ENCODE assay signal across 9 cellular contexts in genomic region chr15:40274350-40275274, GRCh38. TPM values are rescaled to one million over a fixed set of nuclear protein-coding genes. Genes with fewer than 3 reads are reported as not detected.
A peak's percentile ranks its signal among the peaks of the same experiment; 100 is the strongest.
DNase-seq lines count a peak whose midpoint lies in the region; ATAC-seq and TF ChIP-seq lines count a peak whose summit lies in the region.
"Had no signal": no experiment of that assay in that cellular context is flagged by ENCODE, and none has a peak within 500 bp of the region (broad histone marks: within the 10 kb centered on the region; RNA-seq: fewer than 3 reads in every experiment).

No MANE protein-coding gene starts in this region.

- H3K36me3 Mint-ChIP-seq in activated T-cell treated with anti-CD3 and anti-CD28 coated beads, Interleukin-2, amount 50 U/mL, for 4 hours (ENCODE audit: insufficient read depth): no peaks in the 10 kb centered on the region
- H3K36me3 Mint-ChIP-seq in nephron progenitor cell (ENCODE audit: low read depth): no peaks in the 10 kb centered on the region

- no peak overlapping the region for H3K4me2 ChIP-seq in DOHH2 (ENCODE audit: low read length)
- H3K4me2 ChIP-seq in IMR-90 (ENCODE audit: low read depth, low read length): no peak overlapping the region

- BruUV-seq in IMR-90 (replicated peaks; lab: Mats Ljungman, UMichigan) (no TSS peak), Panc1 (replicated peaks; lab: Mats Ljungman, UMichigan) (no TSS peak)

- H3K9ac ChIP-seq in IMR-90 (ENCODE audit: low read depth, low read length): no peak overlapping the region

- H3K23ac ChIP-seq in IMR-90 (ENCODE audit: low read depth, low read length): no peak overlapping the region

- no peaks in the 10 kb centered on the region for H3K4me1 Mint-ChIP-seq in activated T-cell treated with anti-CD3 and anti-CD28 coated beads, Interleukin-2, amount 50 U/mL, for 4 hours (ENCODE audit: low read depth)
- peaks cover 58% of the 10 kb centered on the region for H3K4me1 Mint-ChIP-seq in nephron progenitor cell

- no peak overlapping the region; a peak in 1 of 4 replicates for H4K8ac ChIP-seq in IMR-90 (ENCODE audit: low read depth in 2 of 2, low read length in 2 of 2)

- WGBS in IMR-90 (ENCODE audit: extremely low coverage in 2 of 2, insufficient read length in 1 of 2), 2 experiments: 75% methylated on average over 9 of the region's 26 CpGs; no CpG with 5 or more reads in 1 of the 2 experiments
- WGBS in esophagus squamous epithelium, 2 donors: 19 to 20% methylated on average over 4 to 16 of the region's 26 CpGs

- TF ChIP-seq RAD21 in IMR-90 (IDR thresholded peaks at IDR 0.05; ENCODE audit: low read length): peak; percentile 98

- no peak overlapping the region for H2BK120ac ChIP-seq in IMR-90 (ENCODE audit: low read depth, low read length)

- H2BK5ac ChIP-seq in IMR-90 (ENCODE audit: low read depth, low read length, poor library complexity, severe bottlenecking): no peak overlapping the region

- no peaks in the 10 kb centered on the region for H3F3A ChIP-seq in DOHH2 (ENCODE audit: control insufficient read depth, insufficient read depth)

- H3K27me3 ChIP-seq in DOHH2 (ENCODE audit: control insufficient read depth, low read length): peaks cover 27% of the 10 kb centered on the region
- peaks cover 21% of the 10 kb centered on the region for H3K27me3 ChIP-seq in IMR-90 (ENCODE audit: control insufficient read depth, insufficient read depth, low read length)
- H3K27me3 ChIP-seq in Panc1 (ENCODE audit: control insufficient read depth, insufficient read depth, low read length): no peaks in the 10 kb centered on the region
- peaks cover 0 to 22% (median 2%) of the 10 kb centered on the region in 4 donors for H3K27me3 ChIP-seq in esophagus squamous epithelium

- H3K36me3 ChIP-seq in DOHH2 (ENCODE audit: control insufficient read depth, low read length): no peaks in the 10 kb centered on the region
- no peaks in the 10 kb centered on the region for H3K36me3 ChIP-seq in IMR-90 (ENCODE audit: control insufficient read depth, insufficient read depth, low read length)
- H3K36me3 ChIP-seq in Panc1 (ENCODE audit: control insufficient read depth, insufficient read depth, low read length): no peaks in the 10 kb centered on the region
- peaks cover 8 to 78% (median 9%) of the 10 kb centered on the region in 3 donors for H3K36me3 ChIP-seq in esophagus squamous epithelium

- no peak overlapping the region for H3K56ac ChIP-seq in IMR-90 (ENCODE audit: extremely low read depth, insufficient read depth, low read length)

- H3K27ac Mint-ChIP-seq in nephron progenitor cell: no peak overlapping the region

- DNase-seq in IMR-90 (peak; percentile 78), Panc1 (ENCODE audit: low read depth, low spot score) (peak; percentile 80), esophagus squamous epithelium (lab: John Stamatoyannopoulos, UW) (peak; percentile 42), nephron progenitor cell (peak; percentile 88)
- DNase-seq in activated T-cell treated with anti-CD3 and anti-CD28 coated beads, Interleukin-2, amount 50 U/mL, for 4 hours: peak; percentile 87
- DNase-seq in stimulated activated naive CD4-positive, alpha-beta T cell (lab: John Stamatoyannopoulos, UW): peak; percentile 62 to 90 (median 81)

- H3K27ac ChIP-seq in DOHH2 (ENCODE audit: low read depth, low read length) (no peak overlapping the region), IMR-90 (ENCODE audit: insufficient read depth, low read length) (no peak overlapping the region), Panc1 (ENCODE audit: low read length) (no peak overlapping the region), esophagus squamous epithelium (no peak overlapping the region)

- in situ Hi-C loops in IMR-90 (cut with MboI; ENCODE audit: low sequenced_read_pairs): loop anchor here (5.0 kb wide), 3 partner anchors 57 to 227 kb away; no protein-coding TSS in a partner anchor
- in situ Hi-C loops in Panc1 (cut with HindIII; ENCODE audit: low pct_unique_long_range_greater_than_20kb, low sequenced_read_pairs): no loop called here

- peak overlapping the region; percentile 75; the same call in 1 of the 2 replicates for H2AK5ac ChIP-seq in IMR-90 (ENCODE audit: low read depth, low read length)

- H3K9me3 ChIP-seq in DOHH2 (ENCODE audit: control insufficient read depth, insufficient read depth, low read length) (no peaks in the 10 kb centered on the region), IMR-90 (ENCODE audit: control insufficient read depth, insufficient read depth, low read length) (no peaks in the 10 kb centered on the region), Panc1 (ENCODE audit: control insufficient read depth, insufficient read depth, low read depth, low read length) (no peaks in the 10 kb centered on the region), esophagus squamous epithelium (no peaks in the 10 kb centered on the region)

- H4K91ac ChIP-seq in IMR-90 (ENCODE audit: insufficient read depth, low read depth, low read length): no peak overlapping the region

- peak overlapping the region; percentile 76 for H2AFZ ChIP-seq in IMR-90 (replicated peaks; ENCODE audit: low read length, poor library complexity)

- H2BK20ac ChIP-seq in IMR-90 (ENCODE audit: low read depth, low read length): no peak overlapping the region

- H2BK15ac ChIP-seq in IMR-90 (ENCODE audit: low read depth, low read length): no peak overlapping the region

- no peaks in the 10 kb centered on the region for H3K9me3 Mint-ChIP-seq in activated T-cell treated with anti-CD3 and anti-CD28 coated beads, Interleukin-2, amount 50 U/mL, for 4 hours
- no peaks in the 10 kb centered on the region for H3K9me3 Mint-ChIP-seq in nephron progenitor cell

- no peak overlapping the region for H4K5ac ChIP-seq in IMR-90 (ENCODE audit: low read depth, low read length)

- H3K4me3 Mint-ChIP-seq in activated T-cell treated with anti-CD3 and anti-CD28 coated beads, Interleukin-2, amount 50 U/mL, for 4 hours: no peak overlapping the region
- no peak overlapping the region for H3K4me3 Mint-ChIP-seq in nephron progenitor cell

- ATAC-seq in IMR-90 (ENCODE audit: low read depth) (peak; percentile 86), Panc1 (peak; percentile 46), GM21360 (IDR thresholded peaks at IDR 0.05; ENCODE audit: unreplicated experiment) (no peak)
- ATAC-seq in activated T-cell treated with anti-CD3 and anti-CD28 coated beads, Interleukin-2, amount 50 U/mL, for 4 hours: peak; percentile 62 to 82

- H3K9me2 ChIP-seq in DOHH2 (replicated peaks; ENCODE audit: control insufficient read depth, low read length): no peaks in the 10 kb centered on the region

- no peaks in the 10 kb centered on the region for H3K79me2 ChIP-seq in DOHH2 (ENCODE audit: control insufficient read depth, low read length)

- no peaks in the 10 kb centered on the region for H3K9me1 ChIP-seq in IMR-90 (ENCODE audit: insufficient read depth, low read length)

- H2AK9ac ChIP-seq in IMR-90 (replicated peaks; ENCODE audit: low read depth, low read length, poor library complexity): peak overlapping the region; percentile 92

- TF ChIP-seq CTCF in DOHH2 (IDR thresholded peaks at IDR 0.05; ENCODE audit: low read depth, low read length, poor library complexity, severe bottlenecking) (peak; percentile 100), IMR-90 (conservative IDR thresholded peaks at IDR 0.05; ENCODE audit: low read depth, low read length) (peak; percentile 100; the same call in 1 of the 2 replicates), Panc1 (IDR thresholded peaks at IDR 0.05) (peak; percentile 100), esophagus squamous epithelium (IDR thresholded peaks at IDR 0.05) (peak; percentile 99 to 100 (median 100)), nephron progenitor cell (IDR thresholded peaks at IDR 0.05) (peak; percentile 100)

- dilution Hi-C loops in IMR-90 (cut with HindIII; ENCODE audit: low sequenced_read_pairs, unreplicated experiment): no loop called here

- peaks cover 25% of the 10 kb centered on the region for H3K4me1 ChIP-seq in DOHH2 (ENCODE audit: control insufficient read depth, low read length)
- H3K4me1 ChIP-seq in IMR-90 (ENCODE audit: control insufficient read depth, insufficient read depth, low read length): no peaks in the 10 kb centered on the region
- H3K4me1 ChIP-seq in Panc1 (ENCODE audit: control insufficient read depth, insufficient read depth, low read length): no peaks in the 10 kb centered on the region
- peaks cover 2 to 19% (median 3%) of the 10 kb centered on the region in 3 donors for H3K4me1 ChIP-seq in esophagus squamous epithelium

- no peak overlapping the region for H3K18ac ChIP-seq in IMR-90 (ENCODE audit: low read depth, low read length)

- TF ChIP-seq POLR2A in IMR-90 (IDR thresholded peaks at IDR 0.05; ENCODE audit: low read depth, low read length): no peak
- TF ChIP-seq POLR2A in esophagus squamous epithelium (IDR thresholded peaks at IDR 0.05): no peak

- peaks cover 22% of the 10 kb centered on the region for H3K27me3 Mint-ChIP-seq in activated T-cell treated with anti-CD3 and anti-CD28 coated beads, Interleukin-2, amount 50 U/mL, for 4 hours (ENCODE audit: low read depth)
- peaks cover 34% of the 10 kb centered on the region for H3K27me3 Mint-ChIP-seq in nephron progenitor cell (ENCODE audit: low read depth, poor library complexity)

- no peaks in the 10 kb centered on the region for H3K79me1 ChIP-seq in IMR-90 (ENCODE audit: low read depth in 1 of 2, low read length in 2 of 2)

- H3K4me3 ChIP-seq in DOHH2 (ENCODE audit: low read length): no peak overlapping the region
- H3K4me3 ChIP-seq in IMR-90 (ENCODE audit: insufficient read depth, low read depth, low read length): no peak overlapping the region
- H3K4me3 ChIP-seq in Panc1 (ENCODE audit: low read depth in 2 of 2, low read length in 2 of 2): no peak overlapping the region
- no peak overlapping the region for H3K4me3 ChIP-seq in esophagus squamous epithelium

- H3K14ac ChIP-seq in IMR-90 (replicated peaks; ENCODE audit: low read depth, low read length): no peak overlapping the region

- intact Hi-C loops in IMR-90 (cut with micrococcal nuclease) (loop anchor here (1.0 to 5.0 kb wide), 3 partner anchors 57 to 229 kb away; partner anchors contain the start of gene BMF), Panc1 (cut with micrococcal nuclease; ENCODE audit: unreplicated experiment) (loop anchor here (2.0 to 10.0 kb wide), 3 partner anchors 58 to 230 kb away; no protein-coding TSS in a partner anchor), esophagus squamous epithelium (cut with DNase I) (loop anchor here (10.0 kb wide), 1 partner anchor 230 kb away; no protein-coding TSS in a partner anchor)

- CTCF ChIA-PET in IMR-90 (lab: Yijun Ruan, JAX) (interaction anchor here (0.6 to 6.0 kb wide), 24 partner anchors 14 to 913 kb away, joined by 3 to 81 read pairs (median 4); partner anchors contain the start of genes PAK6 and PLCB2), Panc1 (lab: Charles Lee) (interaction anchor here (0.5 to 4.7 kb wide), 8 partner anchors 12 to 250 kb away, joined by 3 to 56 read pairs (median 4); partner anchors contain the start of gene IVD)

- POLR2A ChIA-PET in IMR-90 (lab: Charles Lee; ENCODE audit: unreplicated experiment): no interaction called here
- POLR2A ChIA-PET in Panc1 (lab: Charles Lee): no interaction called here

- no peaks in the 10 kb centered on the region for H4K20me1 ChIP-seq in DOHH2 (ENCODE audit: control insufficient read depth, insufficient read depth, low read depth, low read length)
- H4K20me1 ChIP-seq in IMR-90 (ENCODE audit: insufficient read depth, low read length): no peaks in the 10 kb centered on the region

- H3K4ac ChIP-seq in IMR-90 (ENCODE audit: low read depth, low read length): no peak overlapping the region

RNA-seq across cellular contexts. Expression of gene ANKRD63, which starts 8.3 kb away (rescaled TPM):
- total RNA-seq in IMR-90 (2012; rRNA removed) (under 0.01 TPM in 1 of 2 replicates, not detected in the other), Panc1 (2021; ENCODE audit: unreplicated experiment) (0.72 TPM), esophagus squamous epithelium (not detected)
- polyA plus RNA-seq in IMR-90 (2012; rRNA removed): not detected in 2 replicates
- polyA plus RNA-seq in IMR-90 (2012; cell fraction: cytosol; rRNA removed): not detected in 2 replicates
- 0.05 TPM in 1 of 2 replicates, not detected in the other for polyA plus RNA-seq in IMR-90 (2012; cell fraction: nucleus; rRNA removed; ENCODE audit: low replicate concordance)
- 0.19 TPM for polyA plus RNA-seq in Panc1 (2012; ENCODE audit: insufficient read length)
- not detected for total RNA-seq in activated T-cell treated with anti-CD3 and anti-CD28 coated beads, Interleukin-2, amount 50 U/mL, for 4 hours
- polyA plus RNA-seq: esophagus had no signal

RNA-seq across cellular contexts. Expression of gene PLCB2, which starts 33.1 kb away (rescaled TPM):
- 0.18 and 0.28 TPM in 2 replicates for total RNA-seq in IMR-90 (2012; rRNA removed)
- polyA plus RNA-seq in IMR-90 (2012; rRNA removed): 0.87 and 1.4 TPM in 2 replicates
- polyA plus RNA-seq in IMR-90 (2012; cell fraction: cytosol; rRNA removed): 0.45 and 0.78 TPM in 2 replicates
- polyA plus RNA-seq in IMR-90 (2012; cell fraction: nucleus; rRNA removed; ENCODE audit: low replicate concordance): 2.8 and 3.8 TPM in 2 replicates
- total RNA-seq in Panc1 (2021; ENCODE audit: unreplicated experiment): 1.7 TPM
- 0.90 TPM for polyA plus RNA-seq in Panc1 (2012; ENCODE audit: insufficient read length)
- total RNA-seq in activated T-cell treated with anti-CD3 and anti-CD28 coated beads, Interleukin-2, amount 50 U/mL, for 4 hours: 10 to 100 TPM; 41.7 to 50.3 (median 48.6) TPM
- 10 to 100 TPM in 3 of 4 donors, 1 to 10 TPM in 1; 6.1 to 15.9 (median 10.4) TPM for total RNA-seq in esophagus squamous epithelium

RNA-seq across cellular contexts. Expression of gene PAK6, which starts 35.7 kb away (rescaled TPM):
- not detected in 2 replicates for total RNA-seq in IMR-90 (2012; rRNA removed)
- polyA plus RNA-seq in IMR-90 (2012; rRNA removed): 0.21 TPM in 1 of 2 replicates, not detected in the other
- 0.07 TPM in 1 of 2 replicates, not detected in the other for polyA plus RNA-seq in IMR-90 (2012; cell fraction: cytosol; rRNA removed)
- polyA plus RNA-seq in IMR-90 (2012; cell fraction: nucleus; rRNA removed; ENCODE audit: low replicate concordance): 0.13 and 0.14 TPM in 2 replicates
- total RNA-seq in Panc1 (2021; ENCODE audit: unreplicated experiment): 6.3 TPM
- polyA plus RNA-seq in Panc1 (2012; ENCODE audit: insufficient read length): 2.8 TPM
- under 1 TPM; 0.28 to 0.84 (median 0.76) TPM for total RNA-seq in activated T-cell treated with anti-CD3 and anti-CD28 coated beads, Interleukin-2, amount 50 U/mL, for 4 hours
- total RNA-seq in esophagus squamous epithelium: 10 to 100 TPM; 31.5 to 53.5 (median 37.2) TPM

RNA-seq across cellular contexts. Expression of gene INAFM2, which starts 48.9 kb away (rescaled TPM):
- total RNA-seq in IMR-90 (2012; rRNA removed) (10.4 and 13.1 TPM in 2 replicates), Panc1 (2021; ENCODE audit: unreplicated experiment) (10.4 TPM), esophagus squamous epithelium (10 to 100 TPM in 1 of 4 donors, 1 to 10 TPM in 3; 4.7 to 10.1 (median 8.1) TPM)
- 11.7 and 14.0 TPM in 2 replicates for polyA plus RNA-seq in IMR-90 (2012; rRNA removed)
- 4.2 and 6.0 TPM in 2 replicates for polyA plus RNA-seq in IMR-90 (2012; cell fraction: cytosol; rRNA removed)
- 6.6 and 18.3 TPM in 2 replicates for polyA plus RNA-seq in IMR-90 (2012; cell fraction: nucleus; rRNA removed; ENCODE audit: low replicate concordance)
- polyA plus RNA-seq in Panc1 (2012; ENCODE audit: insufficient read length): 6.7 TPM
- total RNA-seq in activated T-cell treated with anti-CD3 and anti-CD28 coated beads, Interleukin-2, amount 50 U/mL, for 4 hours: 10 to 100 TPM; 11.4 to 13.3 (median 13.3) TPM
